1 cellular context compared by ENCODE assay signal in genomic region chr12:57223191-57224165, GRCh38.
TF ChIP-seq lines count a peak whose summit lies in the region.

No MANE protein-coding gene starts in this region.

TF ChIP-seq in WTC11, 78 proteins besides CTCF, POLR2A, EP300 and RAD21 (continued from another document):
- TF ChIP-seq STAT6 (CRISPR knock-in tag; conservative IDR thresholded peaks at IDR 0.05; ENCODE audit: low read depth), result no peak
- TF ChIP-seq ZNF317 (CRISPR knock-in tag; IDR thresholded peaks at IDR 0.05; ENCODE audit: borderline replicate concordance, low read depth), result no peak
- no peak for TF ChIP-seq JAZF1 (CRISPR knock-in tag; IDR thresholded peaks at IDR 0.05)
- TF ChIP-seq ZNF281 (CRISPR knock-in tag; IDR thresholded peaks at IDR 0.05), result no peak
- TF ChIP-seq NR3C1 (CRISPR knock-in tag; conservative IDR thresholded peaks at IDR 0.05; ENCODE audit: low read depth), result no peak
- TF ChIP-seq MXD4 (CRISPR knock-in tag; IDR thresholded peaks at IDR 0.05; ENCODE audit: borderline replicate concordance), result no peak
- no peak for TF ChIP-seq ATF2 (CRISPR knock-in tag; IDR thresholded peaks at IDR 0.05; ENCODE audit: borderline replicate concordance, low read depth)
- no peak for TF ChIP-seq NR1H2 (CRISPR knock-in tag; IDR thresholded peaks at IDR 0.05)
- TF ChIP-seq ZSCAN18 (CRISPR knock-in tag; IDR thresholded peaks at IDR 0.05), result no peak
- no peak for TF ChIP-seq MLX (CRISPR knock-in tag; IDR thresholded peaks at IDR 0.05)
- TF ChIP-seq GTF2I (CRISPR knock-in tag; conservative IDR thresholded peaks at IDR 0.05), result no peak
- no peak for TF ChIP-seq ZBTB21 (CRISPR knock-in tag; IDR thresholded peaks at IDR 0.05; ENCODE audit: borderline replicate concordance)
- TF ChIP-seq NFE2L1 (CRISPR knock-in tag; IDR thresholded peaks at IDR 0.05), result no peak
- TF ChIP-seq ZNF423 (CRISPR knock-in tag; IDR thresholded peaks at IDR 0.05), result no peak
